ENCODE assay signal across 14 cellular contexts in the genomic region with DNA sequence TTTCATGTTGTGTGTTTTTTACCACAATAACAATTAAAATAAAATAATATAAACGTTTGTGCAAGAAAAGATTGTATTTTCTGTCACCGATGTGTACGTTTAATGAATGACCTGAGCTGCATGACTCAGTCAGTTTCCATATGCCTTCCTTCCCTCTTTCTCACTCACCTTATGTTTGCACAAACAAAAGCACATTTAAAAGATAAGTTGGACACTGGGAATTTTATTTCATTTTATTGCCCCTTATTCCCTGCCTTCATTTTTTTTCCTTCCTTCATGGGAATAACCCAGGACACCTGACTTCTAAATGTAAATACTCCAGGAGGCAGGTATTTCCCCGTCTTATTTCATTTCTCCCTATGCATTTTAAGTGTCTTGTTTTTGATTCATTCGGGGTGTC.
DNase-seq lines count a peak whose midpoint lies in the region; ATAC-seq, FAIRE-seq and TF ChIP-seq lines count a peak whose summit lies in the region.
"Had no signal": no experiment of that assay in that cellular context is flagged by ENCODE, and none has a peak within 500 bp of the region (broad histone marks: within the 10 kb centered on the region; RNA-seq: fewer than 3 reads in every experiment).

No MANE protein-coding gene starts in this region.

- no peaks in the 10 kb centered on the region for H4K20me1 ChIP-seq in OCI-LY7 (ENCODE audit: insufficient read depth, low read length)

- POLR2A ChIA-PET in activated CD4-positive, alpha-beta T cell treated with anti-CD3 and anti-CD28 coated beads, Interleukin-2, amount 10 ng/mL, durations not matched to agents 7 days and 5 days (lab: Charles Lee) = no interaction called here
- POLR2A ChIA-PET in OCI-LY7 (lab: Charles Lee) = interaction anchor here (0.6 to 1.7 kb wide), 3 partner anchors 9 to 47 kb away, joined by 3 to 6 read pairs (median 4); no protein-coding TSS in a partner anchor

- no peaks in the 10 kb centered on the region for H3K36me3 Mint-ChIP-seq in activated CD4-positive, alpha-beta T cell treated with anti-CD3 and anti-CD28 coated beads, Interleukin-2, amount 10 ng/mL, durations not matched to agents 7 days and 5 days (ENCODE audit: low read depth)
- no peaks in the 10 kb centered on the region for H3K36me3 Mint-ChIP-seq in stimulated activated memory B cell treated with anti-CD40 and anti-IgM and Interleukin-4, amounts not matched to agents 10 μg/mL and 1 μg/mL and 100 μg/mL, for 72 hours

- no peak for ATAC-seq in stimulated activated memory B cell treated with anti-CD40 and anti-IgM and Interleukin-4, amounts not matched to agents 10 μg/mL and 1 μg/mL and 100 μg/mL, for 72 hours
- no peak for ATAC-seq in HG02571 (IDR thresholded peaks at IDR 0.05; ENCODE audit: unreplicated experiment)
- ATAC-seq: psoas muscle had no signal

- peak overlapping the region; percentile 85 for H2AFZ ChIP-seq in OCI-LY7 (ENCODE audit: low read length)

- peak; percentile 88 for FAIRE-seq in colon (lab: Jason Lieb, UNC)
- FAIRE-seq: frontal cortex had no signal

- peaks cover 73% of the 10 kb centered on the region for H3K4me1 ChIP-seq in OCI-LY7 (ENCODE audit: insufficient read depth, low read length, poor library complexity, severe bottlenecking)
- H3K4me1 ChIP-seq: psoas muscle, upper lobe of right lung had no signal

- peaks cover 51% of the 10 kb centered on the region for H3K4me1 Mint-ChIP-seq in activated CD4-positive, alpha-beta T cell treated with anti-CD3 and anti-CD28 coated beads, Interleukin-2, amount 10 ng/mL, durations not matched to agents 7 days and 5 days
- peaks cover 28% of the 10 kb centered on the region for H3K4me1 Mint-ChIP-seq in stimulated activated memory B cell treated with anti-CD40 and anti-IgM and Interleukin-4, amounts not matched to agents 10 μg/mL and 1 μg/mL and 100 μg/mL, for 72 hours

- H3K9me2 ChIP-seq in OCI-LY7 (ENCODE audit: insufficient read depth, low read length) = no peaks in the 10 kb centered on the region

- no TSS peak for BruUV-seq in OCI-LY7 (replicated peaks; lab: Mats Ljungman, UMichigan)

- H3K4me2 ChIP-seq in OCI-LY7 (ENCODE audit: low read length) = peak overlapping the region; percentile 74

- peak overlapping the region; percentile 95 for H3K27ac ChIP-seq in OCI-LY7 (ENCODE audit: low read depth, low read length, poor library complexity, severe bottlenecking)
- H3K27ac ChIP-seq: dorsolateral prefrontal cortex, psoas muscle, upper lobe of right lung had no signal

- peak overlapping the region; percentile 87 for H3K27ac Mint-ChIP-seq in activated CD4-positive, alpha-beta T cell treated with anti-CD3 and anti-CD28 coated beads, Interleukin-2, amount 10 ng/mL, durations not matched to agents 7 days and 5 days
- H3K27ac Mint-ChIP-seq in stimulated activated memory B cell treated with anti-CD40 and anti-IgM and Interleukin-4, amounts not matched to agents 10 μg/mL and 1 μg/mL and 100 μg/mL, for 72 hours = peak overlapping the region; percentile 40

- intact Hi-C loops in OCI-LY7 (cut with micrococcal nuclease; ENCODE audit: unreplicated experiment) = no loop called here

- peaks cover 4% of the 10 kb centered on the region; the same call in 1 of the 2 replicates for H3K9me3 ChIP-seq in OCI-LY7 (ENCODE audit: low read length)
- H3K9me3 ChIP-seq: psoas muscle, upper lobe of right lung had no signal

- H3K79me2 ChIP-seq in OCI-LY7 (ENCODE audit: insufficient read depth, low read depth, low read length) = no peaks in the 10 kb centered on the region

- TF ChIP-seq CTCF in OCI-LY7 (conservative IDR thresholded peaks at IDR 0.05; ENCODE audit: low read length) (no peak), foreskin fibroblast (IDR thresholded peaks at IDR 0.05; ENCODE audit: low read depth, low read length) (no peak)

- peaks cover 15% of the 10 kb centered on the region for H3K27me3 Mint-ChIP-seq in activated CD4-positive, alpha-beta T cell treated with anti-CD3 and anti-CD28 coated beads, Interleukin-2, amount 10 ng/mL, durations not matched to agents 7 days and 5 days
- no peaks in the 10 kb centered on the region for H3K27me3 Mint-ChIP-seq in stimulated activated memory B cell treated with anti-CD40 and anti-IgM and Interleukin-4, amounts not matched to agents 10 μg/mL and 1 μg/mL and 100 μg/mL, for 72 hours

- no peak for DNase-seq in activated CD4-positive, alpha-beta T cell treated with anti-CD3 and anti-CD28 coated beads, Interleukin-2, amount 10 ng/mL, durations not matched to agents 7 days and 5 days
- no peak for DNase-seq in activated CD4-positive, alpha-beta T cell treated with anti-CD3 and anti-CD28 coated beads for 1 hour
- DNase-seq in OCI-LY7 (ENCODE audit: low spot score) = no peak
- no peak for DNase-seq in NCI-H524 treated with DMSO at 0.1 percent for 48 hours (lab: John Stamatoyannopoulos, UW)
- no peak for DNase-seq in foreskin fibroblast
- DNase-seq: amniotic stem cell, dorsolateral prefrontal cortex, NCI-H446, psoas muscle, upper lobe of right lung had no signal

- H3K36me3 ChIP-seq in OCI-LY7 (ENCODE audit: insufficient read depth, low read length) = no peaks in the 10 kb centered on the region
- H3K36me3 ChIP-seq: upper lobe of right lung had no signal

- CTCF ChIA-PET in activated CD4-positive, alpha-beta T cell treated with anti-CD3 and anti-CD28 coated beads, Interleukin-2, amount 10 ng/mL, durations not matched to agents 7 days and 5 days (lab: Charles Lee) = no interaction called here
- CTCF ChIA-PET in OCI-LY7 (lab: Charles Lee; ENCODE audit: unreplicated experiment) = no interaction called here

- peak overlapping the region; percentile 51 for H3K4me3 ChIP-seq in OCI-LY7 (ENCODE audit: low read depth, low read length, poor library complexity, severe bottlenecking)
- H3K4me3 ChIP-seq in foreskin fibroblast (ENCODE audit: low read depth in 1 of 2, low read length in 2 of 2) = no peak overlapping the region
- H3K4me3 ChIP-seq: dorsolateral prefrontal cortex, psoas muscle, upper lobe of right lung had no signal

- H3K9me3 Mint-ChIP-seq in activated CD4-positive, alpha-beta T cell treated with anti-CD3 and anti-CD28 coated beads, Interleukin-2, amount 10 ng/mL, durations not matched to agents 7 days and 5 days = no peaks in the 10 kb centered on the region
- no peaks in the 10 kb centered on the region for H3K9me3 Mint-ChIP-seq in stimulated activated memory B cell treated with anti-CD40 and anti-IgM and Interleukin-4, amounts not matched to agents 10 μg/mL and 1 μg/mL and 100 μg/mL, for 72 hours

- peak overlapping the region; percentile 62 for H3K4me3 Mint-ChIP-seq in activated CD4-positive, alpha-beta T cell treated with anti-CD3 and anti-CD28 coated beads, Interleukin-2, amount 10 ng/mL, durations not matched to agents 7 days and 5 days
- no peak overlapping the region for H3K4me3 Mint-ChIP-seq in stimulated activated memory B cell treated with anti-CD40 and anti-IgM and Interleukin-4, amounts not matched to agents 10 μg/mL and 1 μg/mL and 100 μg/mL, for 72 hours
